Comparison of ENCODE assay signal across 7 cellular contexts in genomic region chr10:112371326-112371725, GRCh38. TPM values are rescaled to one million over a fixed set of nuclear protein-coding genes. Genes with fewer than 3 reads are reported as not detected.
A peak's percentile ranks its signal among the peaks of the same experiment; 100 is the strongest.
DNase-seq lines count a peak whose midpoint lies in the region; ATAC-seq and TF ChIP-seq lines count a peak whose summit lies in the region.
"Not testable (repeated sequence)": the region's sequence is repeated elsewhere in the genome, so short reads cannot be mapped to it uniquely, and the experiment has no call there.

No MANE protein-coding gene starts in this region.

- not testable (repeated sequence) for H3K27me3 ChIP-seq in CD8-positive, alpha-beta T cell (ENCODE audit: insufficient read depth, low read length); GM23338 (ENCODE audit: insufficient read depth)

- H3K36me3 Mint-ChIP-seq in CD8-positive, alpha-beta T cell; GM23338 (ENCODE audit: low read depth); T-cell; effector memory CD8-positive, alpha-beta T cell (ENCODE audit: insufficient read depth); stimulated activated memory B cell treated with anti-CD40 and anti-IgM and Interleukin-4, amounts not matched to agents 10 μg/mL and 1 μg/mL and 100 μg/mL, for 72 hours: not testable (repeated sequence)
- H3K36me3 Mint-ChIP-seq in activated T-helper 17 cell treated with anti-CD3 and anti-CD28 coated beads, Interleukin-2, amount 50 U/mL, for 72 hours (ENCODE audit: low read depth) = peaks cover 12% of the 10 kb centered on the region

- POLR2A ChIA-PET in CD8-positive, alpha-beta T cell (lab: Charles Lee) = interaction anchor here (2.1 kb wide), 1 partner anchor 75 kb away, joined by 5 read pairs; the partner anchor contains the start of genes VTI1A and ZDHHC6
- POLR2A ChIA-PET in T-cell (lab: Charles Lee) = not testable (repeated sequence)

- H3K27me3 Mint-ChIP-seq in CD8-positive, alpha-beta T cell (ENCODE audit: low read depth); GM23338 (ENCODE audit: insufficient read depth, low read depth, poor library complexity); T-cell; activated T-helper 17 cell treated with anti-CD3 and anti-CD28 coated beads, Interleukin-2, amount 50 U/mL, for 72 hours; effector memory CD8-positive, alpha-beta T cell; stimulated activated memory B cell treated with anti-CD40 and anti-IgM and Interleukin-4, amounts not matched to agents 10 μg/mL and 1 μg/mL and 100 μg/mL, for 72 hours: not testable (repeated sequence)

- peaks cover 23% of the 10 kb centered on the region for H3K4me1 ChIP-seq in CD8-positive, alpha-beta T cell (ENCODE audit: insufficient read depth, low read length)
- H3K4me1 ChIP-seq in GM23338 (ENCODE audit: insufficient read depth) = not testable (repeated sequence)

- H2AFZ ChIP-seq in GM23338 = peak overlapping the region; percentile 23; the same call in 1 of the 2 replicates

- H3K9me3 Mint-ChIP-seq in CD8-positive, alpha-beta T cell; T-cell; activated T-helper 17 cell treated with anti-CD3 and anti-CD28 coated beads, Interleukin-2, amount 50 U/mL, for 72 hours; effector memory CD8-positive, alpha-beta T cell; stimulated activated memory B cell treated with anti-CD40 and anti-IgM and Interleukin-4, amounts not matched to agents 10 μg/mL and 1 μg/mL and 100 μg/mL, for 72 hours: not testable (repeated sequence)
- H3K9me3 Mint-ChIP-seq in GM23338 = peaks cover 14% of the 10 kb centered on the region

- not testable (repeated sequence) for H3K4me3 Mint-ChIP-seq in CD8-positive, alpha-beta T cell; GM23338; T-cell; activated T-helper 17 cell treated with anti-CD3 and anti-CD28 coated beads, Interleukin-2, amount 50 U/mL, for 72 hours; effector memory CD8-positive, alpha-beta T cell; stimulated activated memory B cell treated with anti-CD40 and anti-IgM and Interleukin-4, amounts not matched to agents 10 μg/mL and 1 μg/mL and 100 μg/mL, for 72 hours

- ATAC-seq in CD8-positive, alpha-beta T cell; GM23338; T-cell (replicated peaks in 1 of 4); activated T-helper 17 cell treated with anti-CD3 and anti-CD28 coated beads, Interleukin-2, amount 50 U/mL, for 72 hours (replicated peaks); effector memory CD8-positive, alpha-beta T cell (replicated peaks); stimulated activated memory B cell treated with anti-CD40 and anti-IgM and Interleukin-4, amounts not matched to agents 10 μg/mL and 1 μg/mL and 100 μg/mL, for 72 hours: not testable (repeated sequence)

- not testable (repeated sequence) for H3K27ac ChIP-seq in CD8-positive, alpha-beta T cell (ENCODE audit: low read depth, low read length); GM23338 (ENCODE audit: low read depth)

- not testable (repeated sequence) for H3K79me2 ChIP-seq in GM23338 (replicated peaks; ENCODE audit: insufficient read depth)

- not testable (repeated sequence) for TF ChIP-seq CTCF in CD8-positive, alpha-beta T cell (IDR thresholded peaks at IDR 0.05); GM23338 (conservative IDR thresholded peaks at IDR 0.05; ENCODE audit: low read depth in 2 of 2)

- intact Hi-C loops in CD8-positive, alpha-beta T cell (cut with DNase I, micrococcal nuclease) = not testable (repeated sequence)

- H3K4me2 ChIP-seq in GM23338 = not testable (repeated sequence)

- H3F3A ChIP-seq in GM23338 (replicated peaks; ENCODE audit: low read depth) = not testable (repeated sequence)

- not testable (repeated sequence) for H3K9me3 ChIP-seq in CD8-positive, alpha-beta T cell (ENCODE audit: low read length)

- H3K27ac Mint-ChIP-seq in CD8-positive, alpha-beta T cell = peak overlapping the region; percentile 76
- H3K27ac Mint-ChIP-seq in GM23338 = not testable (repeated sequence)
- peak overlapping the region; percentile 4 to 8 for H3K27ac Mint-ChIP-seq in T-cell
- peak overlapping the region; percentile 38 for H3K27ac Mint-ChIP-seq in activated T-helper 17 cell treated with anti-CD3 and anti-CD28 coated beads, Interleukin-2, amount 50 U/mL, for 72 hours
- peak overlapping the region; percentile 23 to 97 for H3K27ac Mint-ChIP-seq in effector memory CD8-positive, alpha-beta T cell
- peak overlapping the region; percentile 32 for H3K27ac Mint-ChIP-seq in stimulated activated memory B cell treated with anti-CD40 and anti-IgM and Interleukin-4, amounts not matched to agents 10 μg/mL and 1 μg/mL and 100 μg/mL, for 72 hours

- H3K4me3 ChIP-seq in CD8-positive, alpha-beta T cell (ENCODE audit: low read depth, low read length); GM23338: not testable (repeated sequence)

- peak in 1 of 7 experiments; percentile 39 for DNase-seq in CD8-positive, alpha-beta T cell
- not testable (repeated sequence) for DNase-seq in GM23338 (ENCODE audit: low spot score); T-cell; effector memory CD8-positive, alpha-beta T cell
- DNase-seq in activated CD8-positive, alpha-beta memory T cell treated with anti-CD3 and anti-CD28 coated beads for 24 hours = peak; percentile 50

- H3K36me3 ChIP-seq in CD8-positive, alpha-beta T cell (ENCODE audit: insufficient read depth, low read length); GM23338 (ENCODE audit: insufficient read depth): not testable (repeated sequence)

- H3K9me2 ChIP-seq in GM23338 (ENCODE audit: insufficient read depth) = not testable (repeated sequence)

- peaks cover 60% of the 10 kb centered on the region for H3K4me1 Mint-ChIP-seq in CD8-positive, alpha-beta T cell (ENCODE audit: low read depth)
- H3K4me1 Mint-ChIP-seq in GM23338 = not testable (repeated sequence)
- peaks cover 40 to 55% (median 41%) of the 10 kb centered on the region in 3 donors for H3K4me1 Mint-ChIP-seq in T-cell
- H3K4me1 Mint-ChIP-seq in activated T-helper 17 cell treated with anti-CD3 and anti-CD28 coated beads, Interleukin-2, amount 50 U/mL, for 72 hours = peaks cover 13% of the 10 kb centered on the region
- H3K4me1 Mint-ChIP-seq in effector memory CD8-positive, alpha-beta T cell (ENCODE audit: low read depth in 2 of 2) = peaks cover 50% of the 10 kb centered on the region in 2 donors
- H3K4me1 Mint-ChIP-seq in stimulated activated memory B cell treated with anti-CD40 and anti-IgM and Interleukin-4, amounts not matched to agents 10 μg/mL and 1 μg/mL and 100 μg/mL, for 72 hours = peaks cover 37% of the 10 kb centered on the region

- CTCF ChIA-PET in CD8-positive, alpha-beta T cell (lab: Charles Lee) = interaction anchor here (0.6 kb wide), 1 partner anchor 1174 kb away, joined by 5 read pairs; no protein-coding TSS in a partner anchor
- CTCF ChIA-PET in T-cell (lab: Charles Lee) = not testable (repeated sequence)

- H4K20me1 ChIP-seq in GM23338 (replicated peaks; ENCODE audit: insufficient read depth) = not testable (repeated sequence)

RNA-seq across cellular contexts. Expression of gene ACSL5, which starts 2.6 kb away (rescaled TPM):
- total RNA-seq in CD8-positive, alpha-beta T cell = 10 to 100 TPM in 1 of 2 experiments, 1 to 10 TPM in 1; 9.0 to 11.6 TPM
- not detected in 2 replicates for total RNA-seq in GM23338 (2014; rRNA removed; shearing (Covaris generic))
- 0.09 TPM in 1 of 2 replicates, not detected in the other for polyA plus RNA-seq in GM23338 (2016; fragmentation: Nextera tagmentation; extraction: Ambion mirVana)
- total RNA-seq in T-cell = 10 to 100 TPM; 36.0 to 48.9 (median 39.9) TPM
- total RNA-seq in activated T-helper 17 cell treated with anti-CD3 and anti-CD28 coated beads, Interleukin-2, amount 50 U/mL, for 72 hours = 10 to 100 TPM; 56.6 to 71.9 TPM

Comparison
In these comparisons a context has a peak if more than half of its experiments do, and no peak if none do; other contexts are left out.
1. RNA of gene ACSL5, which starts 2.6 kb away (total RNA-seq): 56.6 to 71.9 TPM in activated T-helper 17 cell treated with anti-CD3 and anti-CD28 coated beads, Interleukin-2, amount 50 U/mL, for 72 hours, 36.0 to 48.9 TPM in T-cell and 9.0 to 11.6 TPM in CD8-positive, alpha-beta T cell; not detected in GM23338; every median in the first group is over 10 times any median in the second.